12 cellular contexts compared by ENCODE assay signal in genomic region chr17:31392856-31393748, GRCh38. TPM values are rescaled to one million over a fixed set of nuclear protein-coding genes. Genes with fewer than 3 reads are reported as not detected.
DNase-seq lines count a peak whose midpoint lies in the region; ATAC-seq and TF ChIP-seq lines count a peak whose summit lies in the region.
"Had no signal": no experiment of that assay in that cellular context is flagged by ENCODE, and none has a peak within 500 bp of the region (broad histone marks: within the 10 kb centered on the region; RNA-seq: fewer than 3 reads in every experiment).

No MANE protein-coding gene starts in this region.

- no peaks in the 10 kb centered on the region for H3K4me1 Mint-ChIP-seq in T-helper 2 cell treated with Interferon-gamma antibody and Interleukin-4, amounts not matched to agents 5 μg/mL and 100 μg/mL, for 36 hours (ENCODE audit: low read depth)
- H3K4me1 Mint-ChIP-seq in WTC11: peaks cover 14% of the 10 kb centered on the region

- peaks cover 4% of the 10 kb centered on the region for H3K27me3 ChIP-seq in prostate gland (replicated peaks; ENCODE audit: insufficient read depth)

- intact Hi-C loops in prostate gland (cut with DNase I): no loop called here

- no peak for TF ChIP-seq POLR2A in prostate gland (IDR thresholded peaks at IDR 0.05)

- H3K9me3 ChIP-seq in prostate gland: no peaks in the 10 kb centered on the region
- H3K9me3 ChIP-seq: sigmoid colon had no signal

- no peak overlapping the region for H3K27ac Mint-ChIP-seq in T-helper 2 cell treated with Interferon-gamma antibody and Interleukin-4, amounts not matched to agents 5 μg/mL and 100 μg/mL, for 36 hours
- H3K27ac Mint-ChIP-seq in WTC11: no peak overlapping the region

- no peaks in the 10 kb centered on the region for H3K9me3 Mint-ChIP-seq in T-helper 2 cell treated with Interferon-gamma antibody and Interleukin-4, amounts not matched to agents 5 μg/mL and 100 μg/mL, for 36 hours
- H3K9me3 Mint-ChIP-seq in WTC11: no peaks in the 10 kb centered on the region

- no peak for DNase-seq in T-helper 2 cell treated with Interferon-gamma antibody and Interleukin-4, amounts not matched to agents 5 μg/mL and 100 μg/mL, for 36 hours (ENCODE audit: low spot score)
- DNase-seq in T-helper 2 cell (no peak), WTC11 (ENCODE audit: low spot score) (peak; percentile 8), epithelial cell of prostate (ENCODE audit: low read depth, low spot score) (peak; percentile 20), prostate gland (ENCODE audit: low spot score) (peak; percentile 15), NCI-H1417 treated with DMSO at 0.1 percent for 48 hours (lab: John Stamatoyannopoulos, UW) (no peak), NCI-H526 treated with DMSO at 0.1 percent for 48 hours (lab: John Stamatoyannopoulos, UW) (no peak), NCI-H2081 (lab: John Stamatoyannopoulos, UW) (no peak)
- DNase-seq: activated CD4-positive, CD25-positive, alpha-beta regulatory T cell; left cardiac atrium; NCI-H2081 treated with DMSO at 0.1 percent for 48 hours; sigmoid colon had no signal

- ATAC-seq in WTC11: no peak
- ATAC-seq: left cardiac atrium had no signal

- CTCF ChIA-PET in WTC11 (lab: Charles Lee): interaction anchor here (0.5 to 1.3 kb wide), 3 partner anchors 11 to 13 kb away, joined by 4 to 5 read pairs (median 4); no protein-coding TSS in a partner anchor

- 68% methylated on average over 15 of the region's 17 CpGs for WGBS in prostate gland

- H3K4me3 ChIP-seq in prostate gland: no peak overlapping the region

- H3K36me3 Mint-ChIP-seq in T-helper 2 cell treated with Interferon-gamma antibody and Interleukin-4, amounts not matched to agents 5 μg/mL and 100 μg/mL, for 36 hours (ENCODE audit: low read depth): peaks cover 3% of the 10 kb centered on the region
- no peaks in the 10 kb centered on the region for H3K36me3 Mint-ChIP-seq in WTC11

- TF ChIP-seq CTCF in WTC11 (IDR thresholded peaks at IDR 0.05) (no peak), prostate gland (IDR thresholded peaks at IDR 0.05) (no peak)

- POLR2A ChIA-PET in WTC11 (lab: Charles Lee): no interaction called here

- no peak overlapping the region for H3K27ac ChIP-seq in epithelial cell of prostate
- no peak overlapping the region for H3K27ac ChIP-seq in prostate gland
- H3K27ac ChIP-seq: sigmoid colon had no signal

- H3K36me3 ChIP-seq in prostate gland: no peaks in the 10 kb centered on the region
- H3K36me3 ChIP-seq: sigmoid colon had no signal

- no peaks in the 10 kb centered on the region for H3K4me1 ChIP-seq in prostate gland (replicated peaks)

- H3K27me3 Mint-ChIP-seq in T-helper 2 cell treated with Interferon-gamma antibody and Interleukin-4, amounts not matched to agents 5 μg/mL and 100 μg/mL, for 36 hours (ENCODE audit: low read depth): peaks cover 58% of the 10 kb centered on the region
- H3K27me3 Mint-ChIP-seq in WTC11 (ENCODE audit: low read depth): peaks cover 43% of the 10 kb centered on the region

- peak overlapping the region; percentile 57 for H3K4me3 Mint-ChIP-seq in T-helper 2 cell treated with Interferon-gamma antibody and Interleukin-4, amounts not matched to agents 5 μg/mL and 100 μg/mL, for 36 hours
- H3K4me3 Mint-ChIP-seq in WTC11: peak overlapping the region; percentile 64

TF ChIP-seq in WTC11, 78 proteins besides CTCF, POLR2A, EP300 and RAD21:
- TF ChIP-seq FOXJ3 (CRISPR knock-in tag; IDR thresholded peaks at IDR 0.05; ENCODE audit: borderline replicate concordance) (no peak), OVOL2 (CRISPR knock-in tag; IDR thresholded peaks at IDR 0.05; ENCODE audit: borderline replicate concordance) (no peak), MLX (CRISPR knock-in tag; IDR thresholded peaks at IDR 0.05) (no peak), HMGXB4 (CRISPR knock-in tag; IDR thresholded peaks at IDR 0.05) (no peak), TCF7 (CRISPR knock-in tag; IDR thresholded peaks at IDR 0.05; ENCODE audit: low read depth) (no peak), KAT7 (CRISPR knock-in tag; IDR thresholded peaks at IDR 0.05; ENCODE audit: borderline replicate concordance) (no peak), ZNF232 (CRISPR knock-in tag; IDR thresholded peaks at IDR 0.05) (no peak)

RNA-seq across cellular contexts. Expression of gene RAB11FIP4, which starts 1.6 kb away (rescaled TPM):
- total RNA-seq in WTC11 (2021) (47.3 to 54.9 TPM (median 50.9 TPM) in 3 replicates), prostate gland (10 to 100 TPM; 22.5 to 30.8 TPM)

Comparison
In these comparisons a context has a peak if more than half of its experiments do, and no peak if none do; other contexts are left out.
1. DNase-seq: peak in WTC11 (single experiment), epithelial cell of prostate (single experiment) and prostate gland (single experiment); none in T-helper 2 cell treated with Interferon-gamma antibody and Interleukin-4, amounts not matched to agents 5 μg/mL and 100 μg/mL, for 36 hours (single experiment), T-helper 2 cell (0 of 5), NCI-H1417 treated with DMSO at 0.1 percent for 48 hours (single experiment), NCI-H526 treated with DMSO at 0.1 percent for 48 hours (single experiment) and NCI-H2081 (0 of 2).